ENCODE assay signal across 8 cellular contexts in the genomic region with DNA sequence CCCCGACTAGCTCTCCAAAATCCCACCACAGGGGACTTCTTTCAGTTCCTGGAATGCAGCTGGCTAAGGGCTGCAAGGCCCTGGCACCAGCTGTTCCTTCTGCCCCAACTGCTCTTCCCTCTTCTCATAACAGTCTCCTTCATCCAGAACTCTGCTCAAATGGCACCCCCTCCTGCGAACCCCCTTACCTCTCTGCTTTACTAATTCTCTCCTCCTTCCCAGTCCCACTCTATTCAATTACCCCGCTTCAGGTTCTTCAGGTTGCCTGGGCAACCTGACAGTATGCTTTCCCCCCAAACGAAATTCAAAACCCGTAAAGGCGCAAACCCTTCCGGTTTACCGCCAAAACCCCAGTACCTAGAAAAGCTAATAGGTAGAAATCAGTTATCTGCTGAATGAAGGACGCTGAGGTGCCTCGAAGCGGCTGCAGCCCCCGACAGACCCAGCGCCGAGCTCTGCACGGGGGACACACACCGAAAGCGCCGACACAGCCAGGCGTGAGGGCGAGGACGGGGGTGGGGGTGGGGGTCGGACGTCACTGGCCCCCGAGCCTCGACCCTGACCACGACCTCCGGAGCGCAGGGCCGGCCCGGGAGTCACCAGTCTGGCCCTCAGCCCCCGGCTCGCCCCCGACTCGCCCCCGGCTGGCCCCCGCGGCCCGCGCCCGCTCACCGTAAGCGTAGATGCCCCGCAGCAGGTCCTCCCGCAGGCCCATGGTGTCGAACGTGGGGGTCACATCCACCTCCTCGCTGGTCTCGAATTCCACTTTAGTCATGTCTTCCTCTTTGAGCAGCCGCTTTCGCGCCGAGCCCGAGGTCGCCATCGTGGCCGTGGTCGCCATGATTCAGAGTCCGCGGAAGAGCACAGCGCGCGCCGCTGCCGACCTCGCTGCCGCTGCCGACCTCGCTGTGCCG. TPM values are rescaled to one million over a fixed set of nuclear protein-coding genes. Genes with fewer than 3 reads are reported as not detected.
DNase-seq lines count a peak whose midpoint lies in the region; ATAC-seq, FAIRE-seq and TF ChIP-seq lines count a peak whose summit lies in the region.

No MANE protein-coding gene starts in this region.

- H4K5ac ChIP-seq in H1 (ENCODE audit: insufficient read length, low read depth, low read length): peak overlapping the region; percentile 2

- TF ChIP-seq POLR2A in H1 (IDR thresholded peaks at IDR 0.05; ENCODE audit: control extremely low read depth in 1 of 2, low read depth in 2 of 2, low read length in 2 of 2): no peak

- H2AK5ac ChIP-seq in H1 (ENCODE audit: low read depth, low read length): no peak overlapping the region

- peak overlapping the region; percentile 83 for H3K56ac ChIP-seq in H1 (replicated peaks; ENCODE audit: insufficient read length, low read depth, low read length)

- H3K79me2 ChIP-seq in SK-N-SH (ENCODE audit: insufficient read depth) (peaks cover 78% of the 10 kb centered on the region), H1 (ENCODE audit: control insufficient read depth in 1 of 2, insufficient read depth in 2 of 2, low read length in 2 of 2) (peaks cover 22 to 50% of the 10 kb centered on the region in 2 experiments)

- H4K20me1 ChIP-seq in SK-N-SH (ENCODE audit: insufficient read depth) (peaks cover 30% of the 10 kb centered on the region), H1 (replicated peaks in 1 of 2; ENCODE audit: control insufficient read depth in 1 of 2, insufficient read depth in 2 of 2, low read length in 2 of 2) (peaks cover 7 to 25% of the 10 kb centered on the region in 2 experiments)

- H3K79me1 ChIP-seq in H1 (ENCODE audit: low read depth, low read length): peaks cover 17% of the 10 kb centered on the region

- H4K8ac ChIP-seq in H1 (ENCODE audit: extremely low read depth, insufficient read depth, low read length): peak overlapping the region; percentile 39; the same call in 1 of the 2 replicates

- TF ChIP-seq RAD21 in SK-N-SH (IDR thresholded peaks at IDR 0.05; ENCODE audit: low read length) (no peak), H1 (IDR thresholded peaks at IDR 0.05 in 1 of 2, conservative IDR thresholded peaks at IDR 0.05 in 1 of 2; ENCODE audit: low read depth in 2 of 2, low read length in 2 of 2) (no peak; a peak in 1 of 4 replicates)

- H2AFZ ChIP-seq in SK-N-SH (ENCODE audit: low read depth): peak overlapping the region; percentile 54; the same call in 1 of the 2 replicates
- no peak overlapping the region for H2AFZ ChIP-seq in H1 (ENCODE audit: low read length)

- DNase-seq in Calu3 (no peak), SK-N-SH (peak; percentile 79), H1 (ENCODE audit: low read depth in 1 of 2, low spot score in 2 of 2) (no peak), urothelium cell line (ENCODE audit: low spot score) (peak; percentile 37), T1000 (lab: John Stamatoyannopoulos, UW) (no peak)

- H4K91ac ChIP-seq in H1 (replicated peaks; ENCODE audit: insufficient read length, low read length): no peak overlapping the region

- H3K4me1 Mint-ChIP-seq in Calu3 (ENCODE audit: low read depth, unreplicated experiment): peaks cover 12% of the 10 kb centered on the region

- H3K9me3 ChIP-seq in SK-N-SH (no peaks in the 10 kb centered on the region), H1 (ENCODE audit: insufficient read depth in 2 of 2, low read depth in 1 of 2, low read length in 1 of 2) (no peaks in the 10 kb centered on the region), mononuclear cell (ENCODE audit: low read depth, low read length) (no peaks in the 10 kb centered on the region)

- peak overlapping the region; percentile 96 for H3K27ac Mint-ChIP-seq in Calu3 (ENCODE audit: unreplicated experiment)

- no peaks in the 10 kb centered on the region for H3K9me3 Mint-ChIP-seq in Calu3 (ENCODE audit: low read depth, unreplicated experiment)

- WGBS in SK-N-SH (ENCODE audit: low lambda C conversion rate): under 1% methylated on average over 60 of the region's 69 CpGs
- WGBS in H1 (ENCODE audit: extremely low coverage in 1 of 2, insufficient coverage in 1 of 2, insufficient read length in 1 of 2, insufficient replicate concordance in 2 of 2, low coverage in 1 of 2, low lambda C conversion rate in 2 of 2, missing lambda C conversion rate in 1 of 2), 2 experiments: 4% methylated on average over 23 of the region's 69 CpGs; no CpG with 5 or more reads in 1 of the 2 experiments

- H2BK120ac ChIP-seq in H1 (replicated peaks; ENCODE audit: low read depth, low read length): no peak overlapping the region

- no peak overlapping the region for H3K4ac ChIP-seq in H1 (replicated peaks; ENCODE audit: insufficient read length, low read depth, low read length)

- no peak overlapping the region for H2BK20ac ChIP-seq in H1 (ENCODE audit: low read length)

- H3K18ac ChIP-seq in H1 (ENCODE audit: extremely low read depth, low read length): no peak overlapping the region

- CTCF ChIA-PET in Calu3 (lab: Charles Lee): interaction anchor here (0.6 to 1.0 kb wide), 4 partner anchors 10 to 148 kb away, joined by 3 to 5 read pairs (median 4); no protein-coding TSS in a partner anchor
- CTCF ChIA-PET in SK-N-SH (lab: Yijun Ruan, JAX): interaction anchor here (0.9 to 6.6 kb wide), 7 partner anchors 17 to 218 kb away, joined by 3 to 55 read pairs (median 4); partner anchors contain the start of gene GAA
- CTCF ChIA-PET in H1 (lab: Charles Lee; ENCODE audit: partially characterized antibody): interaction anchor here (0.9 to 2.4 kb wide), 10 partner anchors 11 to 215 kb away, joined by 4 to 14 read pairs (median 6); partner anchors contain the start of gene GAA

- peaks cover 4% of the 10 kb centered on the region for H3F3A ChIP-seq in SK-N-SH (replicated peaks; ENCODE audit: insufficient read depth)

- peak overlapping the region; percentile 75 for H3K4me3 Mint-ChIP-seq in Calu3 (ENCODE audit: low read depth, unreplicated experiment)

- H3K27me3 Mint-ChIP-seq in Calu3 (ENCODE audit: unreplicated experiment): no peaks in the 10 kb centered on the region

- H3K23me2 ChIP-seq in H1 (ENCODE audit: low read depth, low read length): peaks cover 11% of the 10 kb centered on the region

- ATAC-seq in GM19452 (IDR thresholded peaks at IDR 0.05; ENCODE audit: unreplicated experiment) (peak; percentile 10), HG03520 (IDR thresholded peaks at IDR 0.05; ENCODE audit: unreplicated experiment) (peak; percentile 26)

- peak overlapping the region; percentile 79 to 97 for H3K4me3 ChIP-seq in SK-N-SH (ENCODE audit: low read depth in 2 of 2, low read length in 1 of 2)
- peak overlapping the region; percentile 84 to 95 (median 88) for H3K4me3 ChIP-seq in H1 (ENCODE audit: extremely low read depth in 1 of 4, insufficient read depth in 2 of 4, low read depth in 3 of 4, low read length in 4 of 4)
- H3K4me3 ChIP-seq in mononuclear cell (ENCODE audit: low read length): peak overlapping the region; percentile 62

- peak overlapping the region; percentile 98 for H3K9ac ChIP-seq in SK-N-SH
- H3K9ac ChIP-seq in H1 (replicated peaks in 1 of 4; ENCODE audit: extremely low read depth in 1 of 4, low read depth in 3 of 4, low read length in 3 of 4): peak overlapping the region; percentile 84 to 92 (median 88)

- no peaks in the 10 kb centered on the region for H3K27me3 ChIP-seq in SK-N-SH (ENCODE audit: insufficient read depth)
- H3K27me3 ChIP-seq in H1 (replicated peaks in 1 of 4; ENCODE audit: control insufficient read depth in 3 of 4, extremely low read depth in 1 of 4, insufficient read depth in 3 of 4, low read length in 3 of 4): no peaks in the 10 kb centered on the region; a peak in 1 of 7 replicates
- H3K27me3 ChIP-seq in mononuclear cell (ENCODE audit: insufficient read depth, low read length): no peaks in the 10 kb centered on the region

- no peak for FAIRE-seq in H1 (lab: Jason Lieb, UNC)
- no peak for FAIRE-seq in urothelium cell line (lab: Jason Lieb, UNC)

- H3K36me3 Mint-ChIP-seq in Calu3 (ENCODE audit: insufficient read depth, unreplicated experiment): peaks cover 51% of the 10 kb centered on the region

- H3K27ac ChIP-seq in SK-N-SH (ENCODE audit: low read depth in 2 of 2, low read length in 1 of 2) (peak overlapping the region; percentile 74 to 86), H1 (ENCODE audit: low read depth, low read length) (peak overlapping the region; percentile 79; the same call in 1 of the 2 replicates)

- H3K4me2 ChIP-seq in SK-N-SH (peak overlapping the region; percentile 96), H1 (ENCODE audit: insufficient read depth in 1 of 2, low read depth in 2 of 2, low read length in 2 of 2) (peak overlapping the region; percentile 85 to 96)

- no peak for TF ChIP-seq CTCF in Calu3 (IDR thresholded peaks at IDR 0.05; ENCODE audit: unreplicated experiment)
- no peak for TF ChIP-seq CTCF in SK-N-SH (IDR thresholded peaks at IDR 0.05)
- TF ChIP-seq CTCF in H1 (IDR thresholded peaks at IDR 0.05; ENCODE audit: control extremely low read depth in 1 of 3, insufficient read depth in 1 of 3, low read depth in 1 of 3, low read length in 3 of 3): no peak

- H2BK5ac ChIP-seq in H1 (ENCODE audit: low read depth, low read length): no peak overlapping the region; the same call in 1 of the 2 replicates

- POLR2A ChIA-PET in SK-N-SH (lab: Yijun Ruan, JAX): interaction anchor here (0.7 to 1.4 kb wide), 6 partner anchors 13 to 117 kb away, joined by 3 to 11 read pairs (median 3); partner anchors contain the start of gene GAA
- POLR2A ChIA-PET in H1 (lab: Charles Lee; ENCODE audit: partially characterized antibody): interaction anchor here (0.6 to 11.5 kb wide), 21 partner anchors 8 to 270 kb away, joined by 3 to 103 read pairs (median 5); partner anchors contain the start of gene GAA

- no peak overlapping the region for H2BK12ac ChIP-seq in H1 (ENCODE audit: low read depth, low read length)

- intact Hi-C loops in Calu3 (cut with micrococcal nuclease; ENCODE audit: unreplicated experiment): loop anchor here (5.0 kb wide), 1 partner anchor 106 kb away; no protein-coding TSS in a partner anchor

- BruUV-seq in Calu3 (replicated peaks; lab: Mats Ljungman, UMichigan): no TSS peak

- peaks cover 28 to 40% of the 10 kb centered on the region in 2 experiments for H3K36me3 ChIP-seq in SK-N-SH (replicated peaks in 1 of 2; ENCODE audit: control insufficient read depth in 1 of 2, insufficient read depth in 2 of 2, low read length in 1 of 2)
- peaks cover 22 to 29% (median 27%) of the 10 kb centered on the region in 4 experiments for H3K36me3 ChIP-seq in H1 (ENCODE audit: control insufficient read depth in 2 of 4, insufficient read depth in 4 of 4, low read length in 3 of 4)

- H3K23ac ChIP-seq in H1 (ENCODE audit: insufficient read length): no peak overlapping the region

- H2BK15ac ChIP-seq in H1 (ENCODE audit: low read length): no peak overlapping the region

- no peaks in the 10 kb centered on the region for H3K9me2 ChIP-seq in SK-N-SH

- no peak overlapping the region for H3K14ac ChIP-seq in H1 (ENCODE audit: insufficient read length)

- TF ChIP-seq EP300 in SK-N-SH (IDR thresholded peaks at IDR 0.05; ENCODE audit: borderline replicate concordance in 1 of 2, low read depth in 1 of 2, low read length in 1 of 2) (no peak), H1 (IDR thresholded peaks at IDR 0.05; ENCODE audit: borderline replicate concordance in 1 of 2, low read depth in 2 of 2, low read length in 2 of 2) (no peak)

- peaks cover 10 to 21% of the 10 kb centered on the region in 2 experiments; a peak in 2 of 4 replicates for H3K4me1 ChIP-seq in SK-N-SH (ENCODE audit: control insufficient read depth in 1 of 2, insufficient read depth in 2 of 2, low read depth in 1 of 2, low read length in 1 of 2)
- H3K4me1 ChIP-seq in H1 (replicated peaks in 1 of 4; ENCODE audit: control insufficient read depth in 3 of 4, insufficient read depth in 4 of 4, low read length in 3 of 4): peaks cover 2 to 13% (median 4%) of the 10 kb centered on the region in 4 experiments; a peak in 6 of 7 replicates
- H3K4me1 ChIP-seq in mononuclear cell (ENCODE audit: insufficient read depth, low read length): peaks cover 36% of the 10 kb centered on the region

RNA-seq across cellular contexts. Expression of gene EIF4A3, which starts 0.6 kb away (rescaled TPM):
- total RNA-seq in Calu3 (2022): 124 and 125 TPM in 2 replicates
- polyA plus RNA-seq in SK-N-SH (2012; rRNA removed): 173 and 335 TPM in 2 replicates
- polyA plus RNA-seq in SK-N-SH (2012; cell fraction: cytosol; rRNA removed): 154 and 176 TPM in 2 replicates
- polyA plus RNA-seq in SK-N-SH (2012; cell fraction: nucleus; rRNA removed): 201 and 247 TPM in 2 replicates
- 146 and 155 TPM in 2 replicates for total RNA-seq in H1 (2021; fragmentation: NEBNext Ultra II Directional; extraction: Animal tissue kit (Norgen Biotek cat#: 25700))
- polyA plus RNA-seq in H1 (2011; rRNA removed): 99.1 and 142 TPM in 2 replicates
- 140 TPM for polyA plus RNA-seq in H1 (2011; cell fraction: cytosol; rRNA removed)
- 77.5 TPM for polyA plus RNA-seq in H1 (2011; cell fraction: nucleus; rRNA removed)
- polyA plus RNA-seq in H1 (2012, experiment 1 of 2): 156 to 184 TPM (median 166 TPM) in 4 replicates
- 48.6 TPM for polyA plus RNA-seq in H1 (2012, experiment 2 of 2)
- polyA plus RNA-seq in H1 (2013, experiment 1 of 2): 81.9 TPM
- polyA plus RNA-seq in H1 (2013, experiment 2 of 2): 84.3 TPM
- polyA minus RNA-seq in H1 (2011; rRNA and poly(A)+ RNA removed): 108 and 113 TPM in 2 replicates
- polyA minus RNA-seq in H1 (2011; cell fraction: cytosol; rRNA and poly(A)+ RNA removed): 61.2 TPM
- polyA minus RNA-seq in H1 (2011; cell fraction: nucleus; rRNA and poly(A)+ RNA removed): 42.7 TPM
- 40.1 TPM for total RNA-seq in mononuclear cell

RNA-seq across cellular contexts. Expression of gene CARD14, which starts 23.5 kb away (rescaled TPM):
- total RNA-seq in Calu3 (2022) (5.9 and 7.4 TPM in 2 replicates), mononuclear cell (under 0.01 TPM)
- polyA plus RNA-seq in SK-N-SH (2012; rRNA removed) (0.05 TPM in 1 of 2 replicates, not detected in the other), H1 (2011; rRNA removed) (0.08 and 0.16 TPM in 2 replicates)
- not detected in 2 replicates for polyA plus RNA-seq in SK-N-SH (2012; cell fraction: cytosol; rRNA removed)
- polyA plus RNA-seq in SK-N-SH (2012; cell fraction: nucleus; rRNA removed): 0.13 and 0.19 TPM in 2 replicates
- total RNA-seq in H1 (2021; fragmentation: NEBNext Ultra II Directional; extraction: Animal tissue kit (Norgen Biotek cat#: 25700)): not detected in 2 replicates
- polyA plus RNA-seq in H1 (2011; cell fraction: cytosol; rRNA removed): 0.22 TPM
- 0.50 TPM for polyA plus RNA-seq in H1 (2011; cell fraction: nucleus; rRNA removed)
- polyA plus RNA-seq in H1 (2012, experiment 1 of 2): 0.28 to 0.57 TPM (median 0.48 TPM) in 4 replicates
- polyA plus RNA-seq in H1 (2012, experiment 2 of 2): 0.24 TPM
- 0.02 TPM for polyA plus RNA-seq in H1 (2013, experiment 1 of 2)
- polyA plus RNA-seq in H1 (2013, experiment 2 of 2): 0.06 TPM
- 0.20 and 1.1 TPM in 2 replicates for polyA minus RNA-seq in H1 (2011; rRNA and poly(A)+ RNA removed)
- 1.8 TPM for polyA minus RNA-seq in H1 (2011; cell fraction: cytosol; rRNA and poly(A)+ RNA removed)
- 0.50 TPM for polyA minus RNA-seq in H1 (2011; cell fraction: nucleus; rRNA and poly(A)+ RNA removed)

RNA-seq across cellular contexts. Expression of gene GAA, which starts 45.0 kb away (rescaled TPM):
- 73.1 and 82.4 TPM in 2 replicates for total RNA-seq in Calu3 (2022)
- 19.5 and 27.3 TPM in 2 replicates for polyA plus RNA-seq in SK-N-SH (2012; rRNA removed)
- polyA plus RNA-seq in SK-N-SH (2012; cell fraction: cytosol; rRNA removed): 14.3 and 26.4 TPM in 2 replicates
- polyA plus RNA-seq in SK-N-SH (2012; cell fraction: nucleus; rRNA removed): 132 and 175 TPM in 2 replicates
- 25.3 and 30.0 TPM in 2 replicates for total RNA-seq in H1 (2021; fragmentation: NEBNext Ultra II Directional; extraction: Animal tissue kit (Norgen Biotek cat#: 25700))
- polyA plus RNA-seq in H1 (2011; rRNA removed): 14.8 and 32.7 TPM in 2 replicates
- polyA plus RNA-seq in H1 (2011; cell fraction: cytosol; rRNA removed): 24.0 TPM
- polyA plus RNA-seq in H1 (2011; cell fraction: nucleus; rRNA removed): 151 TPM
- 20.2 to 49.6 TPM (median 37.7 TPM) in 4 replicates for polyA plus RNA-seq in H1 (2012, experiment 1 of 2)
- polyA plus RNA-seq in H1 (2012, experiment 2 of 2): 24.4 TPM
- polyA plus RNA-seq in H1 (2013, experiment 1 of 2): 45.2 TPM
- polyA plus RNA-seq in H1 (2013, experiment 2 of 2): 38.1 TPM
- 5.0 and 7.6 TPM in 2 replicates for polyA minus RNA-seq in H1 (2011; rRNA and poly(A)+ RNA removed)
- polyA minus RNA-seq in H1 (2011; cell fraction: cytosol; rRNA and poly(A)+ RNA removed): 17.7 TPM
- polyA minus RNA-seq in H1 (2011; cell fraction: nucleus; rRNA and poly(A)+ RNA removed): 25.7 TPM
- total RNA-seq in mononuclear cell: 74.7 TPM

Comparison
In these comparisons a context has a peak if more than half of its experiments do, and no peak if none do; other contexts are left out.
1. DNase-seq: peak in SK-N-SH (single experiment) and urothelium cell line (single experiment); none in Calu3 (single experiment), H1 (0 of 2) and T1000 (single experiment).
2. Peak in every context shown above with its lines, with median percentiles within 50 percentile points of each other: H3K4me3 ChIP-seq.